8 cellular contexts compared by ENCODE assay signal in genomic region chr4:142353149-142353738, GRCh38.
DNase-seq lines count a peak whose midpoint lies in the region; ATAC-seq and TF ChIP-seq lines count a peak whose summit lies in the region.

No MANE protein-coding gene starts in this region.

- no peak for TF ChIP-seq POLR2A in erythroblast (IDR thresholded peaks at IDR 0.05; ENCODE audit: low read length)

- H3K4me1 ChIP-seq in BE2C (no peaks in the 10 kb centered on the region), neuronal stem cell (ENCODE audit: control insufficient read depth in 2 of 2, insufficient read depth in 1 of 2, low read depth in 1 of 2, low read length in 2 of 2) (peaks cover 6 to 11% of the 10 kb centered on the region in 2 donors)

- H3K79me1 ChIP-seq in neuronal stem cell (ENCODE audit: low read depth, low read length), result no peaks in the 10 kb centered on the region

- H2AFZ ChIP-seq in SU-DHL-6 (ENCODE audit: low read depth, low read length, severe bottlenecking), result no peak overlapping the region
- H2AFZ ChIP-seq in neuronal stem cell (ENCODE audit: low read length), result no peak overlapping the region

- H3K36me3 ChIP-seq in BE2C (no peaks in the 10 kb centered on the region), SU-DHL-6 (ENCODE audit: low read length) (no peaks in the 10 kb centered on the region), neuronal stem cell (replicated peaks in 1 of 2; ENCODE audit: control insufficient read depth in 2 of 2, insufficient read depth in 2 of 2, low read length in 2 of 2) (no peaks in the 10 kb centered on the region)

- H3K9me2 ChIP-seq in SU-DHL-6 (replicated peaks; ENCODE audit: insufficient read depth, low read length), result no peaks in the 10 kb centered on the region

- H2AK5ac ChIP-seq in neuronal stem cell (ENCODE audit: low read depth, low read length), result no peak overlapping the region

- DNase-seq in BE2C (peak; percentile 12), Kasumi-1 (lab: John Stamatoyannopoulos, UW) (peak; percentile 73 to 75), erythroblast (lab: John Stamatoyannopoulos, UW) (peak; percentile 33 to 67), neuronal stem cell (ENCODE audit: low spot score) (peak; percentile 53), activated gamma-delta T cell (lab: John Stamatoyannopoulos, UW) (no peak)

- H3K4ac ChIP-seq in neuronal stem cell (ENCODE audit: low read length), result no peak overlapping the region

- H4K91ac ChIP-seq in neuronal stem cell (ENCODE audit: low read depth, low read length, poor library complexity), result no peak overlapping the region

- no peak overlapping the region for H3K4me2 ChIP-seq in SU-DHL-6 (ENCODE audit: low read depth, low read length, poor library complexity, severe bottlenecking)
- H3K4me2 ChIP-seq in neuronal stem cell (ENCODE audit: insufficient read depth, low read length, poor library complexity, severe bottlenecking), result no peak overlapping the region

- H3K27ac ChIP-seq in SU-DHL-6 (ENCODE audit: low read depth, low read length) (no peak overlapping the region), neuronal stem cell (replicated peaks; ENCODE audit: low read length) (no peak overlapping the region)

- no CpG with 5 or more reads among the region's 5 CpGs for WGBS in neuronal stem cell (ENCODE audit: extremely low coverage in 2 of 2, insufficient read length in 2 of 2, insufficient replicate concordance in 1 of 2), 2 donors

- H3K4me3 ChIP-seq in BE2C (ENCODE audit: low read depth, low read length) (no peak overlapping the region), SU-DHL-6 (ENCODE audit: insufficient read depth, low read length, poor library complexity, severe bottlenecking) (no peak overlapping the region), neuronal stem cell (ENCODE audit: low read length in 2 of 2) (no peak overlapping the region)

- H3F3A ChIP-seq in SU-DHL-6 (ENCODE audit: insufficient read depth), result no peaks in the 10 kb centered on the region

- H3K27me3 ChIP-seq in BE2C (no peaks in the 10 kb centered on the region), SU-DHL-6 (ENCODE audit: low read length) (no peaks in the 10 kb centered on the region), neuronal stem cell (ENCODE audit: control insufficient read depth in 3 of 3, insufficient read depth in 3 of 3, low read depth in 1 of 3, low read length in 3 of 3) (no peaks in the 10 kb centered on the region)

- ATAC-seq in GM18498 (IDR thresholded peaks at IDR 0.05; ENCODE audit: unreplicated experiment) (peak; percentile 54), HG03135 (IDR thresholded peaks at IDR 0.05; ENCODE audit: unreplicated experiment) (no peak)

- no peak overlapping the region for H2BK12ac ChIP-seq in neuronal stem cell (ENCODE audit: low read length)

- H4K20me1 ChIP-seq in SU-DHL-6 (ENCODE audit: low read depth, low read length), result no peaks in the 10 kb centered on the region

- H2BK120ac ChIP-seq in neuronal stem cell (ENCODE audit: low read depth, low read length), result no peak overlapping the region

- no peak overlapping the region for H3K23ac ChIP-seq in neuronal stem cell (ENCODE audit: low read depth, low read length, poor library complexity)

- no peak overlapping the region for H2BK5ac ChIP-seq in neuronal stem cell (ENCODE audit: low read length)

- H3K79me2 ChIP-seq in SU-DHL-6 (ENCODE audit: insufficient read depth, low read length), result no peaks in the 10 kb centered on the region

- no peak overlapping the region for H3K14ac ChIP-seq in neuronal stem cell (ENCODE audit: low read length)

- H3K9me3 ChIP-seq in BE2C (no peaks in the 10 kb centered on the region), SU-DHL-6 (ENCODE audit: insufficient read depth, low read length) (no peaks in the 10 kb centered on the region), neuronal stem cell (replicated peaks in 1 of 2; ENCODE audit: control insufficient read depth in 2 of 2, insufficient read depth in 1 of 2, low read depth in 1 of 2, low read length in 2 of 2) (peaks cover 0 to 2% of the 10 kb centered on the region in 2 donors)

- no peak overlapping the region for H4K8ac ChIP-seq in neuronal stem cell (ENCODE audit: low read depth, low read length)

- TF ChIP-seq CTCF in BE2C (IDR thresholded peaks at IDR 0.05; ENCODE audit: low read depth, low read length), result peak; percentile 86
- TF ChIP-seq CTCF in SU-DHL-6 (IDR thresholded peaks at IDR 0.05; ENCODE audit: insufficient read depth, low read length, poor library complexity, severe bottlenecking), result peak; percentile 49

- H3K18ac ChIP-seq in neuronal stem cell (ENCODE audit: low read length), result no peak overlapping the region

- no peak overlapping the region for H2BK15ac ChIP-seq in neuronal stem cell (ENCODE audit: low read length)

- H3K9ac ChIP-seq in SU-DHL-6 (ENCODE audit: low read length) (no peak overlapping the region), neuronal stem cell (ENCODE audit: low read depth, low read length, poor library complexity) (no peak overlapping the region)
